ENCODE assay signal across 24 cellular contexts in genomic region chr2:11416191-11416590, GRCh38.
"Had no signal": no experiment of that assay in that cellular context is flagged by ENCODE, and none has a peak within 500 bp of the region (broad histone marks: within the 10 kb centered on the region; RNA-seq: fewer than 3 reads in every experiment).

No MANE protein-coding gene starts in this region.

- H3K4me2 ChIP-seq: smooth muscle cell had no signal

- H3K27me3 ChIP-seq: cardiac muscle cell, neutrophil, right lobe of liver, suprapubic skin, transverse colon, uterus had no signal

- H3K36me3 ChIP-seq: cardiac muscle cell, lower lobe of right lung, neutrophil, right lobe of liver, suprapubic skin, transverse colon, uterus had no signal

- H3K9ac ChIP-seq: parathyroid adenoma had no signal

- ATAC-seq: activated CD8-positive, alpha-beta memory T cell treated with anti-CD3 and anti-CD28 coated beads, Interleukin-2, amount 10 ng/mL, durations not matched to agents 7 days and 5 days; activated T-helper 17 cell treated with anti-CD3 and anti-CD28 coated beads, Interleukin-2, amount 50 U/mL, for 72 hours; effector memory CD8-positive, alpha-beta T cell; lower lobe of right lung; natural killer cell treated with Interleukin-12 subunit alpha and Interleukin-12 subunit beta and Interleukin-15 and Interleukin-18, amount 100 ng/mL, for 72 hours; right lobe of liver; stimulated activated naive CD8-positive, alpha-beta T cell treated with anti-CD3 and anti-CD28 coated beads, Interleukin-15, amount 100 ng/mL, for 72 hours had no signal

- H3K9me3 ChIP-seq: neutrophil, right lobe of liver, suprapubic skin had no signal

- H3K4me3 ChIP-seq: cardiac muscle cell, lower lobe of right lung, right lobe of liver, smooth muscle cell, suprapubic skin, transverse colon, uterus had no signal

- H2AFZ ChIP-seq: parathyroid adenoma had no signal

- H3K27ac ChIP-seq: cardiac muscle cell, lower lobe of right lung, neutrophil, parathyroid adenoma, right lobe of liver, suprapubic skin, transverse colon, uterus had no signal

- H3K4me1 ChIP-seq: parathyroid adenoma had no signal

- DNase-seq: activated B cell treated with CpG ODN at 0.5 μM for 24 hours; activated CD4-positive, alpha-beta memory T cell treated with anti-CD3 and anti-CD28 coated beads for 36 hours; activated CD4-positive, alpha-beta T cell treated with anti-CD3 and anti-CD28 coated beads for 4 hours; activated CD8-positive, alpha-beta memory T cell treated with anti-CD3 and anti-CD28 coated beads, Interleukin-2, amount 10 ng/mL, durations not matched to agents 7 days and 5 days; activated naive CD4-positive, alpha-beta T cell treated with Interleukin-2 at 50 U/mL for 16 hours; activated naive CD8-positive, alpha-beta T cell treated with anti-CD3 and anti-CD28 coated beads, Interleukin-2, amount 10 ng/mL, durations not matched to agents 7 days and 5 days; amygdala; effector memory CD8-positive, alpha-beta T cell; foreskin melanocyte; hypothalamus; islet precursor cell; lower lobe of right lung; right lobe of liver; stimulated activated CD4-positive, alpha-beta T cell treated with anti-CD3 and anti-CD28 coated beads, Interleukin-4, amount 100 ng/mL, for 1 hour; stimulated activated naive CD8-positive, alpha-beta T cell treated with anti-CD3 and anti-CD28 coated beads, Interleukin-15, amount 100 ng/mL, for 72 hours; transverse colon; uterus had no signal
